Comparison of ENCODE assay signal across 8 cellular contexts in genomic region chr12:104457746-104458644, GRCh38. TPM values are rescaled to one million over a fixed set of nuclear protein-coding genes. Genes with fewer than 3 reads are reported as not detected.
DNase-seq lines count a peak whose midpoint lies in the region; ATAC-seq and TF ChIP-seq lines count a peak whose summit lies in the region.

No MANE protein-coding gene starts in this region.

- no peaks in the 10 kb centered on the region for H3K27me3 Mint-ChIP-seq in naive thymus-derived CD8-positive, alpha-beta T cell
- H3K27me3 Mint-ChIP-seq in type B pancreatic cell, result peaks cover 21% of the 10 kb centered on the region

- TF ChIP-seq CTCF in GM10248 (IDR thresholded peaks at IDR 0.05; ENCODE audit: control extremely low read depth, extremely low read depth, low read depth, missing control alignments) (no peak), type B pancreatic cell (conservative IDR thresholded peaks at IDR 0.05) (no peak)

- DNase-seq in GM10248 (ENCODE audit: extremely low spot score), result peak; percentile 70
- peak; percentile 14 for DNase-seq in NCI-H146 (lab: John Stamatoyannopoulos, UW)
- DNase-seq in activated T-cell treated with anti-CD3 and anti-CD28 coated beads for 24 hours (ENCODE audit: low read depth), result peak; percentile 33
- peak; percentile 48 to 69 for DNase-seq in erythroblast (lab: John Stamatoyannopoulos, UW)
- peak; percentile 45 to 70 (median 52) for DNase-seq in naive thymus-derived CD8-positive, alpha-beta T cell
- peak; percentile 73 for DNase-seq in type B pancreatic cell (ENCODE audit: extremely low spot score, unreplicated experiment)
- DNase-seq in NCI-H446 (lab: John Stamatoyannopoulos, UW), result no peak

- POLR2A ChIA-PET in GM10248 (lab: Yijun Ruan, JAX), result interaction anchor here (1.9 kb wide), 1 partner anchor 146 kb away, joined by 4 read pairs; no protein-coding TSS in a partner anchor
- POLR2A ChIA-PET in naive thymus-derived CD8-positive, alpha-beta T cell (lab: Charles Lee), result interaction anchor here (0.6 to 3.4 kb wide), 23 partner anchors 9 to 534 kb away, joined by 3 to 25 read pairs (median 4); no protein-coding TSS in a partner anchor

- peak overlapping the region; percentile 93 to 98 (median 96) for H3K27ac Mint-ChIP-seq in naive thymus-derived CD8-positive, alpha-beta T cell
- H3K27ac Mint-ChIP-seq in type B pancreatic cell, result peak overlapping the region; percentile 88

- H3K36me3 Mint-ChIP-seq in naive thymus-derived CD8-positive, alpha-beta T cell, result peaks cover 0 to 5% (median 0%) of the 10 kb centered on the region in 3 donors
- H3K36me3 Mint-ChIP-seq in type B pancreatic cell, result no peaks in the 10 kb centered on the region

- no peak for TF ChIP-seq POLR2A in erythroblast (IDR thresholded peaks at IDR 0.05; ENCODE audit: low read length)

- H3K9me3 Mint-ChIP-seq in naive thymus-derived CD8-positive, alpha-beta T cell, result no peaks in the 10 kb centered on the region
- no peaks in the 10 kb centered on the region for H3K9me3 Mint-ChIP-seq in type B pancreatic cell

- peak; percentile 47 to 52 for ATAC-seq in naive thymus-derived CD8-positive, alpha-beta T cell
- ATAC-seq in GM19035 (IDR thresholded peaks at IDR 0.05; ENCODE audit: unreplicated experiment), result no peak

- H3K4me3 Mint-ChIP-seq in naive thymus-derived CD8-positive, alpha-beta T cell, result peak overlapping the region; percentile 93 to 100 (median 98)
- peak overlapping the region; percentile 97 for H3K4me3 Mint-ChIP-seq in type B pancreatic cell

- CTCF ChIA-PET in GM10248 (lab: Yijun Ruan, JAX), result interaction anchor here (1.0 to 3.7 kb wide), 13 partner anchors 9 to 196 kb away, joined by 3 to 20 read pairs (median 4); no protein-coding TSS in a partner anchor

- H3K4me1 Mint-ChIP-seq in naive thymus-derived CD8-positive, alpha-beta T cell, result peaks cover 12 to 65% (median 55%) of the 10 kb centered on the region in 4 donors
- peaks cover 15% of the 10 kb centered on the region for H3K4me1 Mint-ChIP-seq in type B pancreatic cell (ENCODE audit: unreplicated experiment)

RNA-seq across cellular contexts. Expression of gene CHST11, which starts 1.2 kb away (rescaled TPM):
- total RNA-seq in naive thymus-derived CD8-positive, alpha-beta T cell, result 10 to 100 TPM; 26.8 to 28.4 TPM
- 10 to 100 TPM; 23.1 to 35.6 (median 26.1) TPM for polyA plus RNA-seq in naive thymus-derived CD8-positive, alpha-beta T cell
- total RNA-seq in type B pancreatic cell (ENCODE audit: low replicate concordance), result 15.5 and 27.2 TPM in 2 replicates

Comparison
In these comparisons a context has a peak if more than half of its experiments do, and no peak if none do; other contexts are left out.
1. DNase-seq: peak in GM10248 (single experiment), NCI-H146 (single experiment), activated T-cell treated with anti-CD3 and anti-CD28 coated beads for 24 hours (single experiment), erythroblast (2 of 2), naive thymus-derived CD8-positive, alpha-beta T cell (10 of 10) and type B pancreatic cell (single experiment); none in NCI-H446 (0 of 2).